20 cellular contexts compared by ENCODE assay signal in genomic region chr6:31152776-31153175, GRCh38.
DNase-seq lines count a peak whose midpoint lies in the region; ATAC-seq lines count a peak whose summit lies in the region.
"Had no signal": no experiment of that assay in that cellular context is flagged by ENCODE, and none has a peak within 500 bp of the region (broad histone marks: within the 10 kb centered on the region; RNA-seq: fewer than 3 reads in every experiment).

No MANE protein-coding gene starts in this region.

- H3K27me3 Mint-ChIP-seq in T-helper 2 cell treated with Interferon-gamma antibody and Interleukin-4, amounts not matched to agents 5 μg/mL and 100 μg/mL, for 36 hours (ENCODE audit: low read depth): no peaks in the 10 kb centered on the region

- ATAC-seq in stimulated activated effector memory CD8-positive, alpha-beta T cell treated with anti-CD3 and anti-CD28 coated beads, Interleukin-12 subunit alpha, Interleukin-12 subunit beta, amount 100 ng/mL, for 72 hours: no peak
- no peak for ATAC-seq in HG03139 (IDR thresholded peaks at IDR 0.05; ENCODE audit: unreplicated experiment)
- ATAC-seq in HG02763 (IDR thresholded peaks at IDR 0.05; ENCODE audit: unreplicated experiment): no peak
- ATAC-seq: GM12878, PC-3 had no signal

- H3K9me3 Mint-ChIP-seq in T-helper 2 cell treated with Interferon-gamma antibody and Interleukin-4, amounts not matched to agents 5 μg/mL and 100 μg/mL, for 36 hours: no peaks in the 10 kb centered on the region
- no peaks in the 10 kb centered on the region for H3K9me3 Mint-ChIP-seq in stimulated activated effector memory CD8-positive, alpha-beta T cell treated with anti-CD3 and anti-CD28 coated beads, Interleukin-12 subunit alpha, Interleukin-12 subunit beta, amount 100 ng/mL, for 72 hours

- peaks cover 11% of the 10 kb centered on the region for H3K4me1 Mint-ChIP-seq in T-helper 2 cell treated with Interferon-gamma antibody and Interleukin-4, amounts not matched to agents 5 μg/mL and 100 μg/mL, for 36 hours (ENCODE audit: low read depth)
- H3K4me1 Mint-ChIP-seq in stimulated activated effector memory CD8-positive, alpha-beta T cell treated with anti-CD3 and anti-CD28 coated beads, Interleukin-12 subunit alpha, Interleukin-12 subunit beta, amount 100 ng/mL, for 72 hours: peaks cover 10% of the 10 kb centered on the region

- DNase-seq in T-helper 2 cell treated with Interferon-gamma antibody and Interleukin-4, amounts not matched to agents 5 μg/mL and 100 μg/mL, for 36 hours (ENCODE audit: low spot score): no peak
- DNase-seq in T-helper 2 cell (no peak), NCI-H2029 treated with DMSO at 0.1 percent for 48 hours (lab: John Stamatoyannopoulos, UW) (peak; percentile 64), left kidney (ENCODE audit: low read depth, low spot score) (peak; percentile 80), NAMALWA (ENCODE audit: low spot score) (no peak)
- DNase-seq in stimulated activated effector memory CD8-positive, alpha-beta T cell treated with anti-CD3 and anti-CD28 coated beads, Interleukin-12 subunit alpha, Interleukin-12 subunit beta, amount 100 ng/mL, for 72 hours (ENCODE audit: low spot score in 2 of 2): no peak
- DNase-seq: AML-193, DND-41, Kasumi-1, NCI-H1417, NCI-H1694 treated with DMSO at 0.1 percent for 48 hours, NCI-H2107, NCI-H446 treated with DMSO at 0.1 percent for 48 hours, NCI-H526 treated with DMSO at 0.1 percent for 48 hours, PC-3, RPMI8226, SHP77 treated with DMSO at 0.1 percent for 48 hours had no signal

- H3K4me3 Mint-ChIP-seq in T-helper 2 cell treated with Interferon-gamma antibody and Interleukin-4, amounts not matched to agents 5 μg/mL and 100 μg/mL, for 36 hours: no peak overlapping the region
- no peak overlapping the region for H3K4me3 Mint-ChIP-seq in stimulated activated effector memory CD8-positive, alpha-beta T cell treated with anti-CD3 and anti-CD28 coated beads, Interleukin-12 subunit alpha, Interleukin-12 subunit beta, amount 100 ng/mL, for 72 hours

- H3K36me3 Mint-ChIP-seq in T-helper 2 cell treated with Interferon-gamma antibody and Interleukin-4, amounts not matched to agents 5 μg/mL and 100 μg/mL, for 36 hours (ENCODE audit: low read depth): peaks cover 11% of the 10 kb centered on the region
- H3K36me3 Mint-ChIP-seq in stimulated activated effector memory CD8-positive, alpha-beta T cell treated with anti-CD3 and anti-CD28 coated beads, Interleukin-12 subunit alpha, Interleukin-12 subunit beta, amount 100 ng/mL, for 72 hours: peaks cover 24% of the 10 kb centered on the region

- H3K27ac Mint-ChIP-seq in T-helper 2 cell treated with Interferon-gamma antibody and Interleukin-4, amounts not matched to agents 5 μg/mL and 100 μg/mL, for 36 hours: peak overlapping the region; percentile 41
- peak overlapping the region; percentile 50 for H3K27ac Mint-ChIP-seq in stimulated activated effector memory CD8-positive, alpha-beta T cell treated with anti-CD3 and anti-CD28 coated beads, Interleukin-12 subunit alpha, Interleukin-12 subunit beta, amount 100 ng/mL, for 72 hours

Comparison
In these comparisons a context has a peak if more than half of its experiments do, and no peak if none do; other contexts are left out.
1. DNase-seq: peak in NCI-H2029 treated with DMSO at 0.1 percent for 48 hours (single experiment) and left kidney (single experiment); none in T-helper 2 cell treated with Interferon-gamma antibody and Interleukin-4, amounts not matched to agents 5 μg/mL and 100 μg/mL, for 36 hours (single experiment), T-helper 2 cell (0 of 5), stimulated activated effector memory CD8-positive, alpha-beta T cell treated with anti-CD3 and anti-CD28 coated beads, Interleukin-12 subunit alpha, Interleukin-12 subunit beta, amount 100 ng/mL, for 72 hours (0 of 2) and NAMALWA (single experiment).